ENCODE assay signal across 8 cellular contexts in genomic region chr1:36385410-36386261, GRCh38. TPM values are rescaled to one million over a fixed set of nuclear protein-coding genes. Genes with fewer than 3 reads are reported as not detected.
DNase-seq lines count a peak whose midpoint lies in the region; ATAC-seq, FAIRE-seq and TF ChIP-seq lines count a peak whose summit lies in the region.

Gene STK40, minus strand, starts transcription at chr1:36385924. Its CDS starts 24,592 bp downstream, at chr1:36361332.

- ATAC-seq in GM19025 (IDR thresholded peaks at IDR 0.05; ENCODE audit: low read depth, unreplicated experiment) (peak; percentile 84), HG03378 (IDR thresholded peaks at IDR 0.05; ENCODE audit: unreplicated experiment) (peak; percentile 80)

- no peaks in the 10 kb centered on the region for H3K9me3 ChIP-seq in keratinocyte (ENCODE audit: control insufficient read depth, low read depth, low read length)

- H3K4me3 ChIP-seq in AG09309 (ENCODE audit: control insufficient read depth, low read depth, low read length) (peak within 1 kb of the TSS; percentile 96), keratinocyte (ENCODE audit: control insufficient read depth in 2 of 3, extremely low read depth in 1 of 3, insufficient read depth in 2 of 3, low read depth in 1 of 3, low read length in 3 of 3) (peak within 1 kb of the TSS; percentile 75 to 89 (median 87))

- DNase-seq in AG09309 (ENCODE audit: low read depth) (peak; percentile 98), NCI-H460 (ENCODE audit: extremely low read depth, low read depth) (peak; percentile 98), cerebellum (ENCODE audit: low spot score) (peak; percentile 99), keratinocyte (ENCODE audit: low read depth, low spot score) (peak; percentile 94)
- peak; percentile 97 for DNase-seq in activated CD4-positive, alpha-beta T cell treated with anti-CD3 and anti-CD28 coated beads for 1 hour
- peak; percentile 98 to 99 for DNase-seq in stimulated activated CD4-positive, alpha-beta T cell treated with anti-CD3 and anti-CD28 coated beads, Interleukin-15, amount 100 ng/mL, for 1 hour (ENCODE audit: low read depth in 1 of 2, low spot score in 1 of 2)

- H3K9me1 ChIP-seq in keratinocyte (ENCODE audit: control insufficient read depth, extremely low read depth, insufficient read depth, low read length) = peaks cover 2% of the 10 kb centered on the region

- no peaks in the 10 kb centered on the region for H3K27me3 ChIP-seq in keratinocyte (ENCODE audit: control insufficient read depth, extremely low read depth, insufficient read depth, low read length)

- H3K27ac ChIP-seq in keratinocyte (ENCODE audit: control insufficient read depth, insufficient read depth, low read length) = peak within 1 kb of the TSS; percentile 100

- H3K4me1 ChIP-seq in keratinocyte (ENCODE audit: control insufficient read depth, extremely low read depth, insufficient read depth, low read length) = peaks cover 28% of the 10 kb centered on the region

- TF ChIP-seq CTCF in AG09309 (IDR thresholded peaks at IDR 0.05; ENCODE audit: control insufficient read depth, insufficient read depth, low read depth, low read length, missing control alignments) (no peak), keratinocyte (optimal IDR thresholded peaks at IDR 0.05 in 1 of 3, IDR thresholded peaks at IDR 0.05 in 1 of 3, conservative IDR thresholded peaks at IDR 0.05 in 1 of 3; ENCODE audit: extremely low read depth in 1 of 3, insufficient read depth in 2 of 3, low read length in 3 of 3) (no peak)

- peaks cover 0 to 9% of the 10 kb centered on the region in 2 experiments for H3K36me3 ChIP-seq in keratinocyte (ENCODE audit: control insufficient read depth in 2 of 2, extremely low read depth in 1 of 2, insufficient read depth in 2 of 2, low read length in 2 of 2)

- H2AFZ ChIP-seq in keratinocyte (ENCODE audit: control insufficient read depth, low read length) = peak within 1 kb of the TSS; percentile 42

- peaks cover 7% of the 10 kb centered on the region for H4K20me1 ChIP-seq in keratinocyte (ENCODE audit: control insufficient read depth, extremely low read depth, insufficient read depth, low read length)

- FAIRE-seq in keratinocyte (lab: Jason Lieb, UNC) = peak; percentile 17

- peaks cover 37% of the 10 kb centered on the region for H3K79me2 ChIP-seq in keratinocyte (ENCODE audit: control insufficient read depth, insufficient read depth, low read length)

- peak within 1 kb of the TSS; percentile 100 for H3K9ac ChIP-seq in keratinocyte (ENCODE audit: control insufficient read depth, extremely low read depth, insufficient read depth, low read length)

- H3K4me2 ChIP-seq in keratinocyte (ENCODE audit: control insufficient read depth, extremely low read depth, insufficient read depth, low read depth, low read length) = peak within 1 kb of the TSS; percentile 99

- dilution Hi-C loops in keratinocyte (cut with MboI; ENCODE audit: extremely low pct_ligation_motif_present, low sequenced_read_pairs) = no loop called here

RNA-seq across cellular contexts. Expression of gene STK40, which starts in this region (rescaled TPM):
- total RNA-seq in NCI-H460 (2014; rRNA removed; shearing (Covaris generic)) = 12.2 and 12.5 TPM in 2 replicates
- polyA plus RNA-seq in NCI-H460 (2014; cell fraction: nucleus; rRNA removed) = 18.1 and 19.0 TPM in 2 replicates
- total RNA-seq in cerebellum = 12.2 TPM
- 8.5 to 10.4 TPM (median 10.3 TPM) in 3 replicates for polyA plus RNA-seq in keratinocyte
- 14.7 TPM for polyA plus RNA-seq in keratinocyte (2011; ENCODE audit: low read depth)
- polyA plus RNA-seq in keratinocyte (2011; cell fraction: cytosol; rRNA removed) = 6.1 and 7.0 TPM in 2 replicates
- polyA plus RNA-seq in keratinocyte (2011; cell fraction: nucleus; rRNA removed) = 19.3 and 23.3 TPM in 2 replicates
- polyA plus RNA-seq in keratinocyte (2012; ENCODE audit: low replicate concordance) = 9.8 and 17.6 TPM in 2 replicates
- 14.0 to 28.2 TPM (median 16.3 TPM) in 3 replicates for polyA minus RNA-seq in keratinocyte
- 6.3 TPM for polyA minus RNA-seq in keratinocyte (2011; cell fraction: cytosol; rRNA and poly(A)+ RNA removed)
- 7.2 and 8.5 TPM in 2 replicates for polyA minus RNA-seq in keratinocyte (2011; cell fraction: nucleus; rRNA and poly(A)+ RNA removed)

Comparison
In these comparisons a context has a peak if more than half of its experiments do, and no peak if none do; other contexts are left out.
1. Peak in every context shown above with its lines: DNase-seq, ATAC-seq, H3K4me3 ChIP-seq and H3K27ac ChIP-seq.